Comparison of ENCODE assay signal across 8 cellular contexts in genomic region chr17:13597723-13598347, GRCh38. TPM values are rescaled to one million over a fixed set of nuclear protein-coding genes. Genes with fewer than 3 reads are reported as not detected.
A peak's percentile ranks its signal among the peaks of the same experiment; 100 is the strongest.
DNase-seq lines count a peak whose midpoint lies in the region; ATAC-seq, FAIRE-seq and TF ChIP-seq lines count a peak whose summit lies in the region.

No MANE protein-coding gene starts in this region.

- peak; percentile 36 for DNase-seq in NOMO-1 treated with DMSO at 0.1 percent for 48 hours (lab: John Stamatoyannopoulos, UW; ENCODE audit: unreplicated experiment)
- DNase-seq in NOMO-1 treated with dmso at 0.1 percent for 144 hours (lab: John Stamatoyannopoulos, UW; ENCODE audit: unreplicated experiment): no peak
- peak; percentile 62 for DNase-seq in M059J (ENCODE audit: low read depth)
- DNase-seq in activated CD8-positive, alpha-beta T cell treated with anti-CD3 and anti-CD28 coated beads for 36 hours: peak; percentile 52
- DNase-seq in frontal cortex (ENCODE audit: low spot score in 2 of 2): peak; percentile 46 to 50
- DNase-seq in smooth muscle cell (lab: John Stamatoyannopoulos, UW; ENCODE audit: unreplicated experiment): no peak
- DNase-seq in amniotic stem cell (lab: John Stamatoyannopoulos, UW): no peak

- H3K4me3 Mint-ChIP-seq in activated CD8-positive, alpha-beta T cell treated with anti-CD3 and anti-CD28 coated beads for 36 hours: no peak overlapping the region

- H3K4me1 ChIP-seq in smooth muscle cell (ENCODE audit: low read depth): peaks cover 42% of the 10 kb centered on the region

- H3K9ac ChIP-seq in smooth muscle cell (ENCODE audit: low read depth): peak overlapping the region; percentile 14

- peak; percentile 3 for FAIRE-seq in frontal cortex (lab: Jason Lieb, UNC)

- H3K4me3 ChIP-seq in smooth muscle cell: peak overlapping the region; percentile 76

- no peaks in the 10 kb centered on the region for H3K36me3 Mint-ChIP-seq in activated CD8-positive, alpha-beta T cell treated with anti-CD3 and anti-CD28 coated beads for 36 hours (ENCODE audit: low read depth)

- peaks cover 32% of the 10 kb centered on the region for H3K27me3 Mint-ChIP-seq in activated CD8-positive, alpha-beta T cell treated with anti-CD3 and anti-CD28 coated beads for 36 hours

- peaks cover 8% of the 10 kb centered on the region for H3F3A ChIP-seq in smooth muscle cell (ENCODE audit: low read depth)

- H3K79me2 ChIP-seq in smooth muscle cell (ENCODE audit: low read depth): peaks cover 69% of the 10 kb centered on the region

- WGBS in smooth muscle cell (ENCODE audit: low lambda C conversion rate): 11% methylated on average over 3 of the region's 3 CpGs

- intact Hi-C loops in activated CD8-positive, alpha-beta T cell treated with anti-CD3 and anti-CD28 coated beads for 36 hours (cut with micrococcal nuclease): loop anchor here (5.0 kb wide), 1 partner anchor 704 kb away; the partner anchor contains the start of gene HS3ST3B1

- no peaks in the 10 kb centered on the region for H4K20me1 ChIP-seq in smooth muscle cell (ENCODE audit: low read depth)

- no peaks in the 10 kb centered on the region for H3K27me3 ChIP-seq in smooth muscle cell (ENCODE audit: low read depth)

- H2AFZ ChIP-seq in smooth muscle cell (ENCODE audit: low read depth): no peak overlapping the region

- CTCF ChIA-PET in activated CD8-positive, alpha-beta T cell treated with anti-CD3 and anti-CD28 coated beads for 36 hours (lab: Charles Lee): interaction anchor here (1.4 to 2.9 kb wide), 3 partner anchors 704 to 1329 kb away, joined by 4 to 10 read pairs (median 9); no protein-coding TSS in a partner anchor

- H3K9me3 Mint-ChIP-seq in activated CD8-positive, alpha-beta T cell treated with anti-CD3 and anti-CD28 coated beads for 36 hours: no peaks in the 10 kb centered on the region

- no peaks in the 10 kb centered on the region for H3K9me3 ChIP-seq in smooth muscle cell (replicated peaks; ENCODE audit: low read depth)

- peak overlapping the region; percentile 98 for H3K4me2 ChIP-seq in smooth muscle cell

- H3K27ac Mint-ChIP-seq in activated CD8-positive, alpha-beta T cell treated with anti-CD3 and anti-CD28 coated beads for 36 hours: no peak overlapping the region

- POLR2A ChIA-PET in activated CD8-positive, alpha-beta T cell treated with anti-CD3 and anti-CD28 coated beads for 36 hours (lab: Charles Lee): no interaction called here

- no peaks in the 10 kb centered on the region for H3K36me3 ChIP-seq in smooth muscle cell (ENCODE audit: low read depth)

- TF ChIP-seq CTCF in activated CD8-positive, alpha-beta T cell treated with anti-CD3 and anti-CD28 coated beads for 36 hours (IDR thresholded peaks at IDR 0.05): peak; percentile 66
- TF ChIP-seq CTCF in smooth muscle cell (IDR thresholded peaks at IDR 0.05; ENCODE audit: borderline replicate concordance, insufficient read depth, poor library complexity, severe bottlenecking): peak; percentile 66

- peaks cover 9% of the 10 kb centered on the region for H3K4me1 Mint-ChIP-seq in activated CD8-positive, alpha-beta T cell treated with anti-CD3 and anti-CD28 coated beads for 36 hours (ENCODE audit: low read depth)

- peak overlapping the region; percentile 64 for H3K27ac ChIP-seq in smooth muscle cell (ENCODE audit: low read depth)

- ATAC-seq in activated CD8-positive, alpha-beta T cell treated with anti-CD3 and anti-CD28 coated beads for 36 hours: no peak
- ATAC-seq in HG03025 (IDR thresholded peaks at IDR 0.05; ENCODE audit: low FRiP score, unreplicated experiment): no peak

RNA-seq across cellular contexts. Expression of gene HS3ST3A1, which starts 3.9 kb away (rescaled TPM):
- 1.8 and 3.6 TPM in 2 replicates for total RNA-seq in M059J (2014; rRNA removed; shearing (Covaris generic))
- total RNA-seq in activated CD8-positive, alpha-beta T cell treated with anti-CD3 and anti-CD28 coated beads for 36 hours: under 1 TPM in 1 of 2 experiments, not detected in 1; 0.11 TPM
- total RNA-seq in frontal cortex (0.41 TPM), smooth muscle cell (18.0 and 19.5 TPM in 2 replicates)
- 24.2 and 25.1 TPM in 2 replicates for polyA plus RNA-seq in smooth muscle cell

Comparison
In these comparisons a context has a peak if more than half of its experiments do, and no peak if none do; other contexts are left out.
1. DNase-seq: peak in NOMO-1 treated with DMSO at 0.1 percent for 48 hours (single experiment), M059J (single experiment), activated CD8-positive, alpha-beta T cell treated with anti-CD3 and anti-CD28 coated beads for 36 hours (single experiment) and frontal cortex (2 of 2); none in NOMO-1 treated with dmso at 0.1 percent for 144 hours (single experiment), smooth muscle cell (single experiment) and amniotic stem cell (single experiment).